Comparison of ENCODE assay signal across 1 cellular context in genomic region chr5:178786859-178787499, GRCh38.
TF ChIP-seq lines count a peak whose summit lies in the region.

No MANE protein-coding gene starts in this region.

TF ChIP-seq in A549, 52 proteins besides CTCF, POLR2A, EP300 and RAD21 (continued from another document):
- TF ChIP-seq PBX3 (IDR thresholded peaks at IDR 0.05) (0 out of 2 replicates have a peak, but pooled peaks have one; percentile 50), ELK1 (IDR thresholded peaks at IDR 0.05; ENCODE audit: low read depth, low read length) (no peak), HMGXB4 (CRISPR knock-in tag; IDR thresholded peaks at IDR 0.05; ENCODE audit: borderline replicate concordance) (no peak), MAFK (IDR thresholded peaks at IDR 0.05; ENCODE audit: partially characterized antibody) (peak; percentile 97), CEBPB (IDR thresholded peaks at IDR 0.05) (no peak), FOXS1 (CRISPR knock-in tag; IDR thresholded peaks at IDR 0.05) (no peak), HOXA7 (CRISPR knock-in tag; IDR thresholded peaks at IDR 0.05) (no peak), FOSB (CRISPR knock-in tag; IDR thresholded peaks at IDR 0.05) (no peak)
